ENCODE assay signal across 20 cellular contexts in genomic region chr7:45917064-45917463, GRCh38. TPM values are rescaled to one million over a fixed set of nuclear protein-coding genes. Genes with fewer than 3 reads are reported as not detected.
"Had no signal": no experiment of that assay in that cellular context is flagged by ENCODE, and none has a peak within 500 bp of the region (broad histone marks: within the 10 kb centered on the region; RNA-seq: fewer than 3 reads in every experiment).

No MANE protein-coding gene starts in this region.

- H3K4me3 ChIP-seq: lung had no signal

- H3K27ac ChIP-seq: ascending aorta, esophagus muscularis mucosa, tibial nerve had no signal

- ATAC-seq: activated CD4-positive, CD25-positive, alpha-beta regulatory T cell treated with anti-CD3 and anti-CD28 coated beads, Interleukin-2, amount 50 U/mL, for 24 hours had no signal

- H3K27ac Mint-ChIP-seq: activated naive CD4-positive, alpha-beta T cell treated with anti-CD3 and anti-CD28 coated beads, Interleukin-2, amount 50 U/mL, for 24 hours; activated T-cell treated with anti-CD3 and anti-CD28 coated beads, Interleukin-2, amount 50 U/mL, for 72 hours; dendritic cell treated with granulocyte-macrophage colony-stimulating factor and Interleukin-4, amounts not matched to agents 40 ng/mL and 50 ng/mL, for 4 days; nephron progenitor cell; progenitor cell of endocrine pancreas; stimulated activated naive CD8-positive, alpha-beta T cell treated with anti-CD3 and anti-CD28 coated beads, Interleukin-15, Interleukin-2, amounts not matched to agents 100 ng/mL and 50 ng/mL, for 24 hours had no signal

- H3K36me3 Mint-ChIP-seq: activated naive CD4-positive, alpha-beta T cell treated with anti-CD3 and anti-CD28 coated beads, Interleukin-2, amount 50 U/mL, for 24 hours had no signal

- H3K27me3 ChIP-seq: ascending aorta had no signal

- H3K4me3 Mint-ChIP-seq: activated naive CD4-positive, alpha-beta T cell treated with anti-CD3 and anti-CD28 coated beads, Interleukin-2, amount 50 U/mL, for 24 hours; activated T-cell treated with anti-CD3 and anti-CD28 coated beads, Interleukin-2, amount 50 U/mL, for 72 hours; dendritic cell treated with granulocyte-macrophage colony-stimulating factor and Interleukin-4, amounts not matched to agents 40 ng/mL and 50 ng/mL, for 4 days; nephron progenitor cell; stimulated activated naive CD8-positive, alpha-beta T cell treated with anti-CD3 and anti-CD28 coated beads, Interleukin-15, Interleukin-2, amounts not matched to agents 100 ng/mL and 50 ng/mL, for 24 hours had no signal

- H3K9me3 ChIP-seq: ascending aorta, esophagus muscularis mucosa, tibial nerve had no signal

- DNase-seq: activated gamma-delta T cell had no signal

- H3K9me3 Mint-ChIP-seq: activated naive CD4-positive, alpha-beta T cell treated with anti-CD3 and anti-CD28 coated beads, Interleukin-2, amount 50 U/mL, for 24 hours; activated T-cell treated with anti-CD3 and anti-CD28 coated beads, Interleukin-2, amount 50 U/mL, for 72 hours; dendritic cell treated with granulocyte-macrophage colony-stimulating factor and Interleukin-4, amounts not matched to agents 40 ng/mL and 50 ng/mL, for 4 days; nephron progenitor cell; stimulated activated naive CD8-positive, alpha-beta T cell treated with anti-CD3 and anti-CD28 coated beads, Interleukin-15, Interleukin-2, amounts not matched to agents 100 ng/mL and 50 ng/mL, for 24 hours had no signal

- FAIRE-seq: bronchial epithelial cell had no signal

RNA-seq across cellular contexts. Expression of gene IGFBP1, which starts 28.8 kb away (rescaled TPM):
- total RNA-seq: activated T-cell treated with anti-CD3 and anti-CD28 coated beads, Interleukin-2, amount 50 U/mL, for 72 hours; ascending aorta; esophagus muscularis mucosa; lung; skeletal muscle tissue; T-helper 1 cell treated with Interleukin-12 subunit alpha and Interleukin-12 subunit beta and Interleukin-4 antibody, amounts not matched to agents 30 ng/mL and 1 ng/mL, for 36 hours; tibial nerve had no signal

RNA-seq across cellular contexts. Expression of gene CCDC201, which starts 44.2 kb away (rescaled TPM):
- total RNA-seq: activated T-cell treated with anti-CD3 and anti-CD28 coated beads, Interleukin-2, amount 50 U/mL, for 72 hours; ascending aorta; cerebellum; endothelial cell of umbilical vein; esophagus muscularis mucosa; left lobe of liver; lung; occipital lobe; progenitor cell of endocrine pancreas; skeletal muscle tissue; T-helper 1 cell treated with Interleukin-12 subunit alpha and Interleukin-12 subunit beta and Interleukin-4 antibody, amounts not matched to agents 30 ng/mL and 1 ng/mL, for 36 hours; tibial nerve had no signal
- polyA plus RNA-seq: adipose tissue, endothelial cell of umbilical vein, lung had no signal
